ENCODE assay signal across 6 cellular contexts in genomic region chr17:75854881-75855309, GRCh38. TPM values are rescaled to one million over a fixed set of nuclear protein-coding genes. Genes with fewer than 3 reads are reported as not detected.
DNase-seq lines count a peak whose midpoint lies in the region; ATAC-seq and TF ChIP-seq lines count a peak whose summit lies in the region.

No MANE protein-coding gene starts in this region.

- TF ChIP-seq CTCF in BJ (IDR thresholded peaks at IDR 0.05; ENCODE audit: insufficient read depth, low read depth, low read length) (peak; percentile 18; the same call in 1 of the 2 replicates), left lung (IDR thresholded peaks at IDR 0.05) (no peak)

- CTCF ChIA-PET in BJ (lab: Yijun Ruan, JAX): interaction anchor here (0.6 to 3.2 kb wide), 16 partner anchors 9 to 101 kb away, joined by 3 to 34 read pairs (median 4); partner anchors contain the start of genes MRPL38, TRIM47, TRIM65 and UNC13D

- H3K27me3 ChIP-seq in BJ (ENCODE audit: control insufficient read depth, insufficient read depth, low read length) (no peaks in the 10 kb centered on the region), SJCRH30 (no peaks in the 10 kb centered on the region), left lung (no peaks in the 10 kb centered on the region)

- ATAC-seq in left lung: peak; percentile 5
- ATAC-seq in GM21529 (IDR thresholded peaks at IDR 0.05; ENCODE audit: unreplicated experiment): no peak
- ATAC-seq in GM21723 (IDR thresholded peaks at IDR 0.05; ENCODE audit: unreplicated experiment): no peak

- H3K27ac ChIP-seq in SJCRH30: no peak overlapping the region; the same call in 1 of the 2 replicates
- H3K27ac ChIP-seq in left lung: peak overlapping the region; percentile 95 to 98

- H3K4me3 ChIP-seq in BJ (ENCODE audit: low read depth, low read length) (peak overlapping the region; percentile 79), SJCRH30 (peak overlapping the region; percentile 69), left lung (peak overlapping the region; percentile 35 to 79)

- DNase-seq in BJ (ENCODE audit: low read depth) (no peak), SJCRH30 (no peak), left lung (peak; percentile 59 to 79)
- DNase-seq in stimulated activated naive CD4-positive, alpha-beta T cell (lab: John Stamatoyannopoulos, UW): no peak

- H3K4me1 ChIP-seq in SJCRH30 (peaks cover 11% of the 10 kb centered on the region), left lung (peaks cover 13 to 70% of the 10 kb centered on the region in 2 donors)

- intact Hi-C loops in left lung (cut with DNase I): no loop called here

- H3K9me3 ChIP-seq in SJCRH30 (replicated peaks) (no peaks in the 10 kb centered on the region), left lung (no peaks in the 10 kb centered on the region)

- POLR2A ChIA-PET in BJ (lab: Charles Lee): interaction anchor here (0.6 to 1.2 kb wide), 5 partner anchors 11 to 674 kb away, joined by 3 to 14 read pairs (median 6); partner anchors contain the start of gene UNC13D

- H3K36me3 ChIP-seq in BJ (ENCODE audit: control insufficient read depth, insufficient read depth, low read length): peaks cover 7% of the 10 kb centered on the region
- H3K36me3 ChIP-seq in SJCRH30: peaks cover 5% of the 10 kb centered on the region; the same call in 1 of the 2 replicates
- peaks cover 2 to 30% of the 10 kb centered on the region in 2 donors for H3K36me3 ChIP-seq in left lung

RNA-seq across cellular contexts. Expression of gene WBP2, which starts 0.2 kb away (rescaled TPM):
- polyA plus RNA-seq in BJ (2011; rRNA removed): 28.5 and 37.0 TPM in 2 replicates
- 19.3 and 23.5 TPM in 2 replicates for polyA minus RNA-seq in BJ (2011; rRNA and poly(A)+ RNA removed)
- total RNA-seq in SJCRH30 (2014; rRNA removed; shearing (Covaris generic)): 36.3 and 38.3 TPM in 2 replicates
- total RNA-seq in left lung: 100 to 1,000 TPM; 119 to 132 TPM

RNA-seq across cellular contexts. Expression of gene UNC13D, which starts 10.7 kb away (rescaled TPM):
- polyA plus RNA-seq in BJ (2011; rRNA removed): 0.28 and 0.40 TPM in 2 replicates
- 0.51 and 0.62 TPM in 2 replicates for polyA minus RNA-seq in BJ (2011; rRNA and poly(A)+ RNA removed)
- total RNA-seq in SJCRH30 (2014; rRNA removed; shearing (Covaris generic)): 1.4 and 3.2 TPM in 2 replicates
- total RNA-seq in left lung: 10 to 100 TPM; 60.5 to 91.4 TPM

RNA-seq across cellular contexts. Expression of gene TRIM47, which starts 23.5 kb away (rescaled TPM):
- 2.4 and 3.2 TPM in 2 replicates for polyA plus RNA-seq in BJ (2011; rRNA removed)
- 2.4 and 3.7 TPM in 2 replicates for polyA minus RNA-seq in BJ (2011; rRNA and poly(A)+ RNA removed)
- total RNA-seq in SJCRH30 (2014; rRNA removed; shearing (Covaris generic)): 8.1 and 9.9 TPM in 2 replicates
- total RNA-seq in left lung: 10 to 100 TPM; 43.0 to 63.8 TPM

RNA-seq across cellular contexts. Expression of gene TRIM65, which starts 41.9 kb away (rescaled TPM):
- 5.5 and 8.6 TPM in 2 replicates for polyA plus RNA-seq in BJ (2011; rRNA removed)
- polyA minus RNA-seq in BJ (2011; rRNA and poly(A)+ RNA removed): 6.7 and 8.5 TPM in 2 replicates
- 7.4 and 7.9 TPM in 2 replicates for total RNA-seq in SJCRH30 (2014; rRNA removed; shearing (Covaris generic))
- total RNA-seq in left lung: 10 to 100 TPM; 26.3 to 35.1 TPM

RNA-seq across cellular contexts. Expression of gene MRPL38, which starts 49.8 kb away (rescaled TPM):
- 22.7 and 60.9 TPM in 2 replicates for polyA plus RNA-seq in BJ (2011; rRNA removed)
- 39.1 and 47.6 TPM in 2 replicates for polyA minus RNA-seq in BJ (2011; rRNA and poly(A)+ RNA removed)
- total RNA-seq in SJCRH30 (2014; rRNA removed; shearing (Covaris generic)): 43.6 and 47.1 TPM in 2 replicates
- 10 to 100 TPM; 80.5 to 81.8 TPM for total RNA-seq in left lung

Comparison
In these comparisons a context has a peak if more than half of its experiments do, and no peak if none do; other contexts are left out.
1. DNase-seq: peak in left lung (2 of 2); none in BJ (single experiment), SJCRH30 (0 of 2) and stimulated activated naive CD4-positive, alpha-beta T cell (0 of 6).
2. RNA of gene UNC13D, which starts 10.7 kb away (total RNA-seq): 60.5 to 91.4 TPM in left lung; 1.4 to 3.2 TPM in SJCRH30; every median in the first group is over 10 times any median in the second.
3. Peak in every context shown above with its lines, with median percentiles within 50 percentile points of each other: H3K4me3 ChIP-seq.